ENCODE assay signal across 8 cellular contexts in the genomic region with DNA sequence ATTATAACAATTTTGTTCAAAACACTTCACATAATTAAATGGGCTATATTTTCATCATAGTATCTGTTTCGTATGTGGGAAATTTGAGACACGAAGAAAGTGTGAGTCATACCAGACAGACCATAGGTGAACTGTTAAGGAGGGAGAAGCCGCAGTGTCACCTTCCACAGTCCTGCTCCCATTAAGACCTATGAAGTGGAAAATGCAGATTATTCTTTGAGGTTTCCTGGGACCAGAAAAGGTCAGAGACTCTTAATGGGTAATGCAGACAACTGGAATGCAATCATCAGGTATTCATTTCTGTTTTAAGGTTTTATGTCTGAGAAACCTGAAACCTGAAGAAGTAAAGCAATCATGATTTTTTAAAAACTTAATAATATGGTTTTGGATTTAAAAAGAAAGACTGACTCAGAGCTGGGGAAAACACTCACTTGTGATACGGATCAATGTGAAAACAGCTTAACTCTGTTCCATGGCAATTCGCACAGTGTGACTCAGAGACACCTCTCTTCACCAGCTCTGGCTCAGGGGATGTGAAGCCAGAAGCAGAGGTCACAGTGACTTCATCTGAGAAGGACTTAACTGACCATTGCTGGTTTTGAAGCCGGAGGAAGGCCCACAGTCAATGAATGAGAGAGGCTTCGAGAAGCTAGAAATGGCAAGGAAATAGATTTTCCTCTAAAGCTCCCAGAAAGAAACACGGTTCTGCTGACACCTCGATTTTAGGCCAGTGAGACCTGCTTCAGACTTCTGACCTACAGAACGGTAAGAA. TPM values are rescaled to one million over a fixed set of nuclear protein-coding genes. Genes with fewer than 3 reads are reported as not detected.
DNase-seq lines count a peak whose midpoint lies in the region; ATAC-seq, FAIRE-seq and TF ChIP-seq lines count a peak whose summit lies in the region.

No MANE protein-coding gene starts in this region.

- intact Hi-C loops in CD4-positive, alpha-beta T cell (cut with DNase I, micrococcal nuclease), result loop anchor here in 1 of 2 experiments (10.0 kb wide), 1 partner anchor 573 kb away; a partner anchor contains a TSS

- no peak overlapping the region for H3K27ac ChIP-seq in KMS-11
- no peak overlapping the region for H3K27ac ChIP-seq in CD4-positive, alpha-beta T cell (ENCODE audit: low read depth, low read length)

- no peak overlapping the region for H3K4me3 ChIP-seq in KMS-11 (IDR thresholded peaks at IDR 0.05; ENCODE audit: insufficient read depth, low read depth, low read length)
- no peak overlapping the region for H3K4me3 ChIP-seq in fibroblast of villous mesenchyme (ENCODE audit: low read depth, low read length)

- peaks cover 25% of the 10 kb centered on the region for H3K4me1 ChIP-seq in KMS-11 (ENCODE audit: low read depth, poor library complexity, severe bottlenecking)

- H3K27me3 Mint-ChIP-seq in CD4-positive, alpha-beta T cell, result no peaks in the 10 kb centered on the region

- ATAC-seq in GM21619 (IDR thresholded peaks at IDR 0.05; ENCODE audit: unreplicated experiment), result peak; percentile 57
- no peak for ATAC-seq in CD4-positive, alpha-beta T cell (ENCODE audit: poor library complexity)

- H3K36me3 Mint-ChIP-seq in CD4-positive, alpha-beta T cell (ENCODE audit: low read depth), result no peaks in the 10 kb centered on the region

- H3K9me3 ChIP-seq in CD4-positive, alpha-beta T cell (ENCODE audit: control insufficient read depth, low read length), result no peaks in the 10 kb centered on the region

- no peaks in the 10 kb centered on the region for H3K9me3 Mint-ChIP-seq in CD4-positive, alpha-beta T cell

- 0 out of 2 replicates have a peak overlapping the region, but pooled peaks have one; percentile 11 for H3K4me2 ChIP-seq in KMS-11

- no peaks in the 10 kb centered on the region for H4K20me1 ChIP-seq in KMS-11 (ENCODE audit: insufficient read depth)

- peak; percentile 82 for FAIRE-seq in GM12891 (lab: Jason Lieb, UNC)

- no peak overlapping the region for H3K9ac ChIP-seq in KMS-11

- H3K4me3 Mint-ChIP-seq in CD4-positive, alpha-beta T cell, result no peak overlapping the region

- no peaks in the 10 kb centered on the region for H3K27me3 ChIP-seq in KMS-11 (ENCODE audit: insufficient read depth, low read depth)
- no peaks in the 10 kb centered on the region for H3K27me3 ChIP-seq in CD4-positive, alpha-beta T cell (ENCODE audit: control insufficient read depth, insufficient read depth, low read length)

- CTCF ChIA-PET in CD4-positive, alpha-beta T cell (lab: Charles Lee), result no interaction called here

- POLR2A ChIA-PET in CD4-positive, alpha-beta T cell (lab: Charles Lee), result no interaction called here

- DNase-seq in GM12891 (ENCODE audit: insufficient read length, low spot score) (no peak), fibroblast of villous mesenchyme (ENCODE audit: low read depth) (peak; percentile 49), D341Med (ENCODE audit: low spot score) (no peak), NCI-H2081 treated with DMSO at 0.1 percent for 48 hours (lab: John Stamatoyannopoulos, UW) (no peak), hippocampal formation (lab: John Stamatoyannopoulos, UW) (no peak)
- DNase-seq in CD4-positive, alpha-beta T cell, result no peak

- H3K36me3 ChIP-seq in KMS-11 (ENCODE audit: insufficient read depth), result no peaks in the 10 kb centered on the region

- H3K27ac Mint-ChIP-seq in CD4-positive, alpha-beta T cell, result no peak overlapping the region

- no peaks in the 10 kb centered on the region for H3K4me1 Mint-ChIP-seq in CD4-positive, alpha-beta T cell (ENCODE audit: low read depth)

- no peak for TF ChIP-seq POLR2A in GM12891 (IDR thresholded peaks at IDR 0.05; ENCODE audit: low read depth, low read length)

- TF ChIP-seq CTCF in KMS-11 (conservative IDR thresholded peaks at IDR 0.05; ENCODE audit: low read depth, low read length) (no peak), fibroblast of villous mesenchyme (IDR thresholded peaks at IDR 0.05; ENCODE audit: insufficient read depth, low read depth, low read length) (no peak)
- TF ChIP-seq CTCF in CD4-positive, alpha-beta T cell (IDR thresholded peaks at IDR 0.05), result no peak

- no peaks in the 10 kb centered on the region for H3K79me2 ChIP-seq in KMS-11 (ENCODE audit: insufficient read depth, low read depth)

- no peak overlapping the region for H2AFZ ChIP-seq in KMS-11 (ENCODE audit: low read depth)

TF ChIP-seq in GM12891, 5 proteins besides CTCF, POLR2A, EP300 and RAD21:
- TF ChIP-seq SPI1 (IDR thresholded peaks at IDR 0.05; ENCODE audit: low read depth, low read length) (no peak), TAF1 (IDR thresholded peaks at IDR 0.05; ENCODE audit: low read depth, low read length) (no peak)
TF ChIP-seq in GM12891: peak in this region for 0.

RNA-seq across cellular contexts. Expression of a gene that starts 17.2 kb away (rescaled TPM):
- polyA plus RNA-seq in GM12891 (2012; ENCODE audit: low read depth, missing spikeins), result 7.0 TPM
- 2.6 and 9.9 TPM in 2 replicates for total RNA-seq in fibroblast of villous mesenchyme
- total RNA-seq in CD4-positive, alpha-beta T cell, result under 1 TPM; 0.36 to 0.53 TPM

RNA-seq across cellular contexts. Expression of a gene that starts 47.5 kb away (rescaled TPM):
- polyA plus RNA-seq in GM12891 (2012; ENCODE audit: low read depth, missing spikeins), result 4.2 TPM
- total RNA-seq in fibroblast of villous mesenchyme, result 20.9 and 35.8 TPM in 2 replicates
- 1 to 10 TPM; 7.4 to 8.4 TPM for total RNA-seq in CD4-positive, alpha-beta T cell
